1 cellular context compared by ENCODE assay signal in the genomic region with DNA sequence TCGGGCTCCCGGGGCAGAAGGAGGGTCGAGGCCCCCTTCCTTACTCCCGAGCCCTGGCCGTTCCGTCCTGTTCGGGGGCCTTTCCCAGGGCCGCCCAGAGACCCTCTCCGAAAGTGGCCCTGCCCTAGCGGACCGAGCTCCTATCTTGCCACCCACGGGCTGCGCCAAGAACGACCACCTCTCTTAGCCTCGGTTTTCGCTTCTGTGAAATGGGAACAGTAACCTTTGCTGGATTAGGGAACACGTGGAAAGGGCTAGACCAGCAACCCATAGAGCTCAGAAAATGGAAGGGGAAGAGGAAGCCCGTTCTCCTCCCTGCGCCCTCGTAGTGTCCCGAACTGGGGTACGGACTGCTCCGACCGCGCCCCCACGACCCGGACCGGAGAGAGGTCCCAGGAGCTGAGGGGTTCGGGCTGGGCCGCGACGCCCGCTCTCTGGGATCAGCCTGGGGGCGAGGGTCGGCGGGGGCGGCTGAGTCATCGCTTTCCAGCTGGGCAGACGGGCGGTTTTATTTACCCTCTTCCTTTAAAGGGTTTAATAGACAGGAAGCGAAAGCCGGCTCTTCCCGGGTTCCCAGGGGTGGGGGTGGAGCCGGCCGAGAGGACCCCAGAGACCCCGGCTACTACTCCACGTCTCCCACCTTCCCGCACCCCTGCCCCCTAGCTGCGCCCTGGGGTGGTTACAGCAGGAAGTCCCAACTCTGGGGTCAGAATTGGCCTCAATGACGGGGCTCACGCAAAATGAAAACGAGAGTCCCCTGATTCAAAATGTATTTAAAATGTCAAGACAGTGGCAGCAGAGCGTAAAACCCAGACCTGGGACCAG.
TF ChIP-seq lines count a peak whose summit lies in the region.

No MANE protein-coding gene starts in this region.

TF ChIP-seq in HepG2, 621 proteins besides CTCF, POLR2A, EP300 and RAD21 (continued from another document and continues in another):
- TF ChIP-seq, protein P1, sequence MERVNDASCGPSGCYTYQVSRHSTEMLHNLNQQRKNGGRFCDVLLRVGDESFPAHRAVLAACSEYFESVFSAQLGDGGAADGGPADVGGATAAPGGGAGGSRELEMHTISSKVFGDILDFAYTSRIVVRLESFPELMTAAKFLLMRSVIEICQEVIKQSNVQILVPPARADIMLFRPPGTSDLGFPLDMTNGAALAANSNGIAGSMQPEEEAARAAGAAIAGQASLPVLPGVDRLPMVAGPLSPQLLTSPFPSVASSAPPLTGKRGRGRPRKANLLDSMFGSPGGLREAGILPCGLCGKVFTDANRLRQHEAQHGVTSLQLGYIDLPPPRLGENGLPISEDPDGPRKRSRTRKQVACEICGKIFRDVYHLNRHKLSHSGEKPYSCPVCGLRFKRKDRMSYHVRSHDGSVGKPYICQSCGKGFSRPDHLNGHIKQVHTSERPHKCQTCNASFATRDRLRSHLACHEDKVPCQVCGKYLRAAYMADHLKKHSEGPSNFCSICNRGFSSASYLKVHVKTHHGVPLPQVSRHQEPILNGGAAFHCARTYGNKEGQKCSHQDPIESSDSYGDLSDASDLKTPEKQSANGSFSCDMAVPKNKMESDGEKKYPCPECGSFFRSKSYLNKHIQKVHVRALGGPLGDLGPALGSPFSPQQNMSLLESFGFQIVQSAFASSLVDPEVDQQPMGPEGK (CRISPR knock-in tag; IDR thresholded peaks at IDR 0.05): peak; percentile 78
- TF ChIP-seq YY1 (IDR thresholded peaks at IDR 0.05; ENCODE audit: insufficient read depth, insufficient replicate concordance, low read depth, low read length): peak; percentile 6
- TF ChIP-seq KDM2A (CRISPR knock-in tag; IDR thresholded peaks at IDR 0.05; ENCODE audit: borderline replicate concordance, low read depth): 0 out of 2 replicates have a peak, but pooled peaks have one; percentile 43
- TF ChIP-seq, protein P2, sequence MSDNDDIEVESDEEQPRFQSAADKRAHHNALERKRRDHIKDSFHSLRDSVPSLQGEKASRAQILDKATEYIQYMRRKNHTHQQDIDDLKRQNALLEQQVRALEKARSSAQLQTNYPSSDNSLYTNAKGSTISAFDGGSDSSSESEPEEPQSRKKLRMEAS (IDR thresholded peaks at IDR 0.05): peak; percentile 52; the same call in 1 of the 2 replicates
- TF ChIP-seq ZNF430 (CRISPR knock-in tag; IDR thresholded peaks at IDR 0.05): no peak
- TF ChIP-seq, protein P3, sequence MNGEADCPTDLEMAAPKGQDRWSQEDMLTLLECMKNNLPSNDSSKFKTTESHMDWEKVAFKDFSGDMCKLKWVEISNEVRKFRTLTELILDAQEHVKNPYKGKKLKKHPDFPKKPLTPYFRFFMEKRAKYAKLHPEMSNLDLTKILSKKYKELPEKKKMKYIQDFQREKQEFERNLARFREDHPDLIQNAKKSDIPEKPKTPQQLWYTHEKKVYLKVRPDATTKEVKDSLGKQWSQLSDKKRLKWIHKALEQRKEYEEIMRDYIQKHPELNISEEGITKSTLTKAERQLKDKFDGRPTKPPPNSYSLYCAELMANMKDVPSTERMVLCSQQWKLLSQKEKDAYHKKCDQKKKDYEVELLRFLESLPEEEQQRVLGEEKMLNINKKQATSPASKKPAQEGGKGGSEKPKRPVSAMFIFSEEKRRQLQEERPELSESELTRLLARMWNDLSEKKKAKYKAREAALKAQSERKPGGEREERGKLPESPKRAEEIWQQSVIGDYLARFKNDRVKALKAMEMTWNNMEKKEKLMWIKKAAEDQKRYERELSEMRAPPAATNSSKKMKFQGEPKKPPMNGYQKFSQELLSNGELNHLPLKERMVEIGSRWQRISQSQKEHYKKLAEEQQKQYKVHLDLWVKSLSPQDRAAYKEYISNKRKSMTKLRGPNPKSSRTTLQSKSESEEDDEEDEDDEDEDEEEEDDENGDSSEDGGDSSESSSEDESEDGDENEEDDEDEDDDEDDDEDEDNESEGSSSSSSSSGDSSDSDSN (CRISPR knock-in tag; IDR thresholded peaks at IDR 0.05): 0 out of 2 replicates have a peak, but pooled peaks have one; percentile 13
- no peak for TF ChIP-seq HNF4A (CRISPR knock-in tag; IDR thresholded peaks at IDR 0.05)
- TF ChIP-seq SNRNP70 (IDR thresholded peaks at IDR 0.05; ENCODE audit: low read depth, low read length): no peak
- 0 out of 2 replicates have a peak, but pooled peaks have one; percentile 48 for TF ChIP-seq ZNF563 (CRISPR knock-in tag; IDR thresholded peaks at IDR 0.05)
- TF ChIP-seq ATF3 (CRISPR knock-in tag; IDR thresholded peaks at IDR 0.05): peak; percentile 62; the same call in 1 of the 2 replicates
- peak; percentile 87 for TF ChIP-seq TFAP4 (IDR thresholded peaks at IDR 0.05; ENCODE audit: borderline replicate concordance, low read depth)
- no peak for TF ChIP-seq MYPOP (CRISPR knock-in tag; IDR thresholded peaks at IDR 0.05)
- TF ChIP-seq ZNF777 (CRISPR knock-in tag; IDR thresholded peaks at IDR 0.05): no peak
- TF ChIP-seq, protein P4, sequence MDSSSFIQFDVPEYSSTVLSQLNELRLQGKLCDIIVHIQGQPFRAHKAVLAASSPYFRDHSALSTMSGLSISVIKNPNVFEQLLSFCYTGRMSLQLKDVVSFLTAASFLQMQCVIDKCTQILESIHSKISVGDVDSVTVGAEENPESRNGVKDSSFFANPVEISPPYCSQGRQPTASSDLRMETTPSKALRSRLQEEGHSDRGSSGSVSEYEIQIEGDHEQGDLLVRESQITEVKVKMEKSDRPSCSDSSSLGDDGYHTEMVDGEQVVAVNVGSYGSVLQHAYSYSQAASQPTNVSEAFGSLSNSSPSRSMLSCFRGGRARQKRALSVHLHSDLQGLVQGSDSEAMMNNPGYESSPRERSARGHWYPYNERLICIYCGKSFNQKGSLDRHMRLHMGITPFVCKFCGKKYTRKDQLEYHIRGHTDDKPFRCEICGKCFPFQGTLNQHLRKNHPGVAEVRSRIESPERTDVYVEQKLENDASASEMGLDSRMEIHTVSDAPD (CRISPR knock-in tag; IDR thresholded peaks at IDR 0.05): no peak
- no peak for TF ChIP-seq PCBP2 (optimal IDR thresholded peaks at IDR 0.05; ENCODE audit: low read depth, low read length, poor library complexity, severe bottlenecking)
- peak; percentile 3; the same call in 1 of the 2 replicates for TF ChIP-seq ZNF121 (CRISPR knock-in tag; IDR thresholded peaks at IDR 0.05)
- TF ChIP-seq CC2D1A (CRISPR knock-in tag; IDR thresholded peaks at IDR 0.05): no peak
- peak; percentile 94 for TF ChIP-seq FOSL2 (CRISPR knock-in tag; IDR thresholded peaks at IDR 0.05)
- no peak for TF ChIP-seq FLYWCH1 (CRISPR knock-in tag; IDR thresholded peaks at IDR 0.05)
- TF ChIP-seq ZNF484 (CRISPR knock-in tag; IDR thresholded peaks at IDR 0.05; ENCODE audit: borderline replicate concordance, low read depth): no peak
- TF ChIP-seq ZNF616 (CRISPR knock-in tag; IDR thresholded peaks at IDR 0.05; ENCODE audit: low read depth): no peak
- no peak for TF ChIP-seq ZNF780A (CRISPR knock-in tag; IDR thresholded peaks at IDR 0.05)
- 0 out of 2 replicates have a peak, but pooled peaks have one; percentile 8 for TF ChIP-seq ZBTB7B (CRISPR knock-in tag; IDR thresholded peaks at IDR 0.05)
- TF ChIP-seq, protein P5, sequence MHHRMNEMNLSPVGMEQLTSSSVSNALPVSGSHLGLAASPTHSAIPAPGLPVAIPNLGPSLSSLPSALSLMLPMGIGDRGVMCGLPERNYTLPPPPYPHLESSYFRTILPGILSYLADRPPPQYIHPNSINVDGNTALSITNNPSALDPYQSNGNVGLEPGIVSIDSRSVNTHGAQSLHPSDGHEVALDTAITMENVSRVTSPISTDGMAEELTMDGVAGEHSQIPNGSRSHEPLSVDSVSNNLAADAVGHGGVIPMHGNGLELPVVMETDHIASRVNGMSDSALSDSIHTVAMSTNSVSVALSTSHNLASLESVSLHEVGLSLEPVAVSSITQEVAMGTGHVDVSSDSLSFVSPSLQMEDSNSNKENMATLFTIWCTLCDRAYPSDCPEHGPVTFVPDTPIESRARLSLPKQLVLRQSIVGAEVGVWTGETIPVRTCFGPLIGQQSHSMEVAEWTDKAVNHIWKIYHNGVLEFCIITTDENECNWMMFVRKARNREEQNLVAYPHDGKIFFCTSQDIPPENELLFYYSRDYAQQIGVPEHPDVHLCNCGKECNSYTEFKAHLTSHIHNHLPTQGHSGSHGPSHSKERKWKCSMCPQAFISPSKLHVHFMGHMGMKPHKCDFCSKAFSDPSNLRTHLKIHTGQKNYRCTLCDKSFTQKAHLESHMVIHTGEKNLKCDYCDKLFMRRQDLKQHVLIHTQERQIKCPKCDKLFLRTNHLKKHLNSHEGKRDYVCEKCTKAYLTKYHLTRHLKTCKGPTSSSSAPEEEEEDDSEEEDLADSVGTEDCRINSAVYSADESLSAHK (CRISPR knock-in tag; IDR thresholded peaks at IDR 0.05; ENCODE audit: borderline replicate concordance): no peak
- TF ChIP-seq ZNF83 (CRISPR knock-in tag; IDR thresholded peaks at IDR 0.05; ENCODE audit: borderline replicate concordance): no peak
- no peak for TF ChIP-seq KDM3A (CRISPR knock-in tag; IDR thresholded peaks at IDR 0.05; ENCODE audit: low read depth)
- TF ChIP-seq, protein P6, sequence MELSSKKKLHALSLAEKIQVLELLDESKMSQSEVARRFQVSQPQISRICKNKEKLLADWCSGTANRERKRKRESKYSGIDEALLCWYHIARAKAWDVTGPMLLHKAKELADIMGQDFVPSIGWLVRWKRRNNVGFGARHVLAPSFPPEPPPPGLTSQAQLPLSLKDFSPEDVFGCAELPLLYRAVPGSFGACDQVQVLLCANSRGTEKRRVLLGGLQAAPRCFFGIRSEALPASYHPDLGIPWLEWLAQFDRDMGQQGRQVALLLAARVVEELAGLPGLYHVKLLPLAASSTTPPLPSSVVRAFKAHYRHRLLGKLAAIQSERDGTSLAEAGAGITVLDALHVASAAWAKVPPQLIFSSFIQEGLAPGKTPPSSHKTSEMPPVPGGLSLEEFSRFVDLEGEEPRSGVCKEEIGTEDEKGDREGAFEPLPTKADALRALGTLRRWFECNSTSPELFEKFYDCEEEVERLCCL (CRISPR knock-in tag; IDR thresholded peaks at IDR 0.05; ENCODE audit: borderline replicate concordance): no peak
- peak; percentile 34 for TF ChIP-seq SAP130 (CRISPR knock-in tag; IDR thresholded peaks at IDR 0.05; ENCODE audit: low read depth)
- TF ChIP-seq, protein P7, sequence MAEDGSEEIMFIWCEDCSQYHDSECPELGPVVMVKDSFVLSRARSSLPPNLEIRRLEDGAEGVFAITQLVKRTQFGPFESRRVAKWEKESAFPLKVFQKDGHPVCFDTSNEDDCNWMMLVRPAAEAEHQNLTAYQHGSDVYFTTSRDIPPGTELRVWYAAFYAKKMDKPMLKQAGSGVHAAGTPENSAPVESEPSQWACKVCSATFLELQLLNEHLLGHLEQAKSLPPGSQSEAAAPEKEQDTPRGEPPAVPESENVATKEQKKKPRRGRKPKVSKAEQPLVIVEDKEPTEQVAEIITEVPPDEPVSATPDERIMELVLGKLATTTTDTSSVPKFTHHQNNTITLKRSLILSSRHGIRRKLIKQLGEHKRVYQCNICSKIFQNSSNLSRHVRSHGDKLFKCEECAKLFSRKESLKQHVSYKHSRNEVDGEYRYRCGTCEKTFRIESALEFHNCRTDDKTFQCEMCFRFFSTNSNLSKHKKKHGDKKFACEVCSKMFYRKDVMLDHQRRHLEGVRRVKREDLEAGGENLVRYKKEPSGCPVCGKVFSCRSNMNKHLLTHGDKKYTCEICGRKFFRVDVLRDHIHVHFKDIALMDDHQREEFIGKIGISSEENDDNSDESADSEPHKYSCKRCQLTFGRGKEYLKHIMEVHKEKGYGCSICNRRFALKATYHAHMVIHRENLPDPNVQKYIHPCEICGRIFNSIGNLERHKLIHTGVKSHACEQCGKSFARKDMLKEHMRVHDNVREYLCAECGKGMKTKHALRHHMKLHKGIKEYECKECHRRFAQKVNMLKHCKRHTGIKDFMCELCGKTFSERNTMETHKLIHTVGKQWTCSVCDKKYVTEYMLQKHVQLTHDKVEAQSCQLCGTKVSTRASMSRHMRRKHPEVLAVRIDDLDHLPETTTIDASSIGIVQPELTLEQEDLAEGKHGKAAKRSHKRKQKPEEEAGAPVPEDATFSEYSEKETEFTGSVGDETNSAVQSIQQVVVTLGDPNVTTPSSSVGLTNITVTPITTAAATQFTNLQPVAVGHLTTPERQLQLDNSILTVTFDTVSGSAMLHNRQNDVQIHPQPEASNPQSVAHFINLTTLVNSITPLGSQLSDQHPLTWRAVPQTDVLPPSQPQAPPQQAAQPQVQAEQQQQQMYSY (CRISPR knock-in tag; IDR thresholded peaks at IDR 0.05): no peak
- TF ChIP-seq RBFOX2 (IDR thresholded peaks at IDR 0.05; ENCODE audit: low read depth, low read length): peak; percentile 24
- TF ChIP-seq ZNF33A (CRISPR knock-in tag; IDR thresholded peaks at IDR 0.05; ENCODE audit: borderline replicate concordance): no peak
- no peak for TF ChIP-seq ZNF296 (CRISPR knock-in tag; conservative IDR thresholded peaks at IDR 0.05)
- 0 out of 2 replicates have a peak, but pooled peaks have one; percentile 0 for TF ChIP-seq TBX2 (CRISPR knock-in tag; IDR thresholded peaks at IDR 0.05; ENCODE audit: borderline replicate concordance)
- TF ChIP-seq ZFP41 (CRISPR knock-in tag; IDR thresholded peaks at IDR 0.05; ENCODE audit: borderline replicate concordance): no peak
- TF ChIP-seq FOXJ3 (CRISPR knock-in tag; IDR thresholded peaks at IDR 0.05; ENCODE audit: borderline replicate concordance): no peak
- peak; percentile 69 for TF ChIP-seq RBM39 (IDR thresholded peaks at IDR 0.05; ENCODE audit: low read depth, low read length, poor library complexity, severe bottlenecking)
- TF ChIP-seq ZNF850 (CRISPR knock-in tag; conservative IDR thresholded peaks at IDR 0.05): no peak
- TF ChIP-seq, protein P8, sequence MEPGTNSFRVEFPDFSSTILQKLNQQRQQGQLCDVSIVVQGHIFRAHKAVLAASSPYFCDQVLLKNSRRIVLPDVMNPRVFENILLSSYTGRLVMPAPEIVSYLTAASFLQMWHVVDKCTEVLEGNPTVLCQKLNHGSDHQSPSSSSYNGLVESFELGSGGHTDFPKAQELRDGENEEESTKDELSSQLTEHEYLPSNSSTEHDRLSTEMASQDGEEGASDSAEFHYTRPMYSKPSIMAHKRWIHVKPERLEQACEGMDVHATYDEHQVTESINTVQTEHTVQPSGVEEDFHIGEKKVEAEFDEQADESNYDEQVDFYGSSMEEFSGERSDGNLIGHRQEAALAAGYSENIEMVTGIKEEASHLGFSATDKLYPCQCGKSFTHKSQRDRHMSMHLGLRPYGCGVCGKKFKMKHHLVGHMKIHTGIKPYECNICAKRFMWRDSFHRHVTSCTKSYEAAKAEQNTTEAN (CRISPR knock-in tag; conservative IDR thresholded peaks at IDR 0.05): no peak
